14 cellular contexts compared by ENCODE assay signal in the genomic region with DNA sequence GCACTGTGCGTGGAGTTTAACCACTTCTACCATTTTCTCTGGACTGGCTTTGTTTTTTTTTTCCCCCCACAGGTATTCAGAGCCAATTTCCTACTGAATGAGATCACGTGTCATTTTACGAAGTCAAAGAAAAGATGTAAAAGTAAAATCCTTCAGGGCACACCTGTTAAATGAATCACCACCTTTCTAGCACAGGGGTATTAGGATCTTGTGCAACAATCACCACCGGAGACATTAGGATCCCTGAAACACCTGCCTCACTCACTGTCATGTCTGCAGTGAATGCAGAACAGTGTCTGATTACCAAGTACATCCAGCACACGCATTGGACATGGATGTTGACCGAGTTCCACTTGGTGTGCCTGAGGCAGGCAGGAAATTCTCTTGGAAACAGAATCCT. TPM values are rescaled to one million over a fixed set of nuclear protein-coding genes. Genes with fewer than 3 reads are reported as not detected.
DNase-seq lines count a peak whose midpoint lies in the region; ATAC-seq and TF ChIP-seq lines count a peak whose summit lies in the region.
"Had no signal": no experiment of that assay in that cellular context is flagged by ENCODE, and none has a peak within 500 bp of the region (broad histone marks: within the 10 kb centered on the region; RNA-seq: fewer than 3 reads in every experiment).

No MANE protein-coding gene starts in this region.

- intact Hi-C loops in activated B cell treated with CpG ODN at 0.5 μM for 24 hours (cut with micrococcal nuclease): no loop called here

- peaks cover 6% of the 10 kb centered on the region for H3K36me3 Mint-ChIP-seq in CD4-positive, CD25-positive, alpha-beta regulatory T cell
- H3K36me3 Mint-ChIP-seq in activated B cell treated with CpG ODN at 0.5 μM for 24 hours (ENCODE audit: low read depth): peaks cover 19% of the 10 kb centered on the region
- H3K36me3 Mint-ChIP-seq in GM23338 (ENCODE audit: low read depth): peaks cover 10% of the 10 kb centered on the region; the same call in 1 of the 3 replicates

- H3K27me3 Mint-ChIP-seq in CD4-positive, CD25-positive, alpha-beta regulatory T cell: peaks cover 4% of the 10 kb centered on the region
- no peaks in the 10 kb centered on the region for H3K27me3 Mint-ChIP-seq in activated B cell treated with CpG ODN at 0.5 μM for 24 hours
- H3K27me3 Mint-ChIP-seq in GM23338 (ENCODE audit: insufficient read depth, low read depth, poor library complexity): peaks cover 8% of the 10 kb centered on the region

- peak overlapping the region in 3 of 4 donors; percentile 20 to 53 (median 36) for H3K4me3 Mint-ChIP-seq in CD4-positive, CD25-positive, alpha-beta regulatory T cell
- H3K4me3 Mint-ChIP-seq in activated B cell treated with CpG ODN at 0.5 μM for 24 hours: peak overlapping the region; percentile 15
- no peak overlapping the region for H3K4me3 Mint-ChIP-seq in GM23338

- CTCF ChIA-PET in activated B cell treated with CpG ODN at 0.5 μM for 24 hours (lab: Charles Lee): no interaction called here

- no peak overlapping the region for H3K4me2 ChIP-seq in GM23338

- no peaks in the 10 kb centered on the region for H3K9me3 ChIP-seq in CD4-positive, CD25-positive, alpha-beta regulatory T cell (ENCODE audit: control insufficient read depth in 2 of 2, low read length in 2 of 2)
- H3K9me3 ChIP-seq: suprapubic skin had no signal

- ATAC-seq in CD4-positive, CD25-positive, alpha-beta regulatory T cell (ENCODE audit: low read depth in 2 of 2): no peak
- ATAC-seq in activated B cell treated with CpG ODN at 0.5 μM for 24 hours (ENCODE audit: low read depth) (no peak), GM23338 (no peak)
- ATAC-seq: right cardiac atrium had no signal

- H2AFZ ChIP-seq in GM23338: no peak overlapping the region

- TF ChIP-seq CTCF in activated B cell treated with CpG ODN at 0.5 μM for 24 hours (IDR thresholded peaks at IDR 0.05) (no peak), GM23338 (conservative IDR thresholded peaks at IDR 0.05; ENCODE audit: low read depth in 2 of 2) (no peak)

- H3K79me2 ChIP-seq in GM23338 (replicated peaks; ENCODE audit: insufficient read depth): peaks cover 100% of the 10 kb centered on the region

- H3K4me3 ChIP-seq in CD4-positive, CD25-positive, alpha-beta regulatory T cell (ENCODE audit: low read depth, low read length): no peak overlapping the region
- H3K4me3 ChIP-seq in GM23338: no peak overlapping the region
- H3K4me3 ChIP-seq: suprapubic skin had no signal

- peaks cover 88% of the 10 kb centered on the region for H4K20me1 ChIP-seq in GM23338 (replicated peaks; ENCODE audit: insufficient read depth)

- peaks cover 25 to 93% (median 66%) of the 10 kb centered on the region in 4 donors for H3K4me1 Mint-ChIP-seq in CD4-positive, CD25-positive, alpha-beta regulatory T cell
- H3K4me1 Mint-ChIP-seq in activated B cell treated with CpG ODN at 0.5 μM for 24 hours (peaks cover 90% of the 10 kb centered on the region), GM23338 (peaks cover 35% of the 10 kb centered on the region)

- H3K36me3 ChIP-seq in CD4-positive, CD25-positive, alpha-beta regulatory T cell (ENCODE audit: control insufficient read depth, insufficient read depth, low read length): no peaks in the 10 kb centered on the region
- no peaks in the 10 kb centered on the region for H3K36me3 ChIP-seq in GM23338 (ENCODE audit: insufficient read depth)
- H3K36me3 ChIP-seq: suprapubic skin had no signal

- H3K4me1 ChIP-seq in CD4-positive, CD25-positive, alpha-beta regulatory T cell (ENCODE audit: control insufficient read depth, insufficient read depth, low read length, poor library complexity, severe bottlenecking): peaks cover 82% of the 10 kb centered on the region
- H3K4me1 ChIP-seq in GM23338 (ENCODE audit: insufficient read depth): peaks cover 34% of the 10 kb centered on the region

- no peak for DNase-seq in CD4-positive, CD25-positive, alpha-beta regulatory T cell
- DNase-seq in NCI-H1436 (lab: John Stamatoyannopoulos, UW) (peak; percentile 20), activated B cell treated with CpG ODN at 0.5 μM for 24 hours (no peak), kidney tubule cell (ENCODE audit: low spot score) (peak; percentile 29), glomerular visceral epithelial cell (ENCODE audit: extremely low spot score) (no peak), GM23338 (ENCODE audit: low spot score) (no peak)
- no peak for DNase-seq in activated CD4-positive, alpha-beta T cell treated with anti-CD3 and anti-CD28 coated beads for 4 hours
- no peak for DNase-seq in activated CD8-positive, alpha-beta memory T cell treated with anti-CD3 and anti-CD28 coated beads, Interleukin-2, amount 50 U/mL, for 4 hours
- DNase-seq: foreskin melanocyte, kidney, NCI-H1694 treated with DMSO at 0.1 percent for 48 hours had no signal

- H3F3A ChIP-seq in GM23338 (replicated peaks; ENCODE audit: low read depth): no peaks in the 10 kb centered on the region

- no peaks in the 10 kb centered on the region for H3K9me3 Mint-ChIP-seq in CD4-positive, CD25-positive, alpha-beta regulatory T cell
- H3K9me3 Mint-ChIP-seq in activated B cell treated with CpG ODN at 0.5 μM for 24 hours (no peaks in the 10 kb centered on the region), GM23338 (no peaks in the 10 kb centered on the region; the same call in 2 of the 3 replicates)

- POLR2A ChIA-PET in activated B cell treated with CpG ODN at 0.5 μM for 24 hours (lab: Charles Lee): interaction anchor here (1.7 kb wide), 1 partner anchor 64 kb away, joined by 5 read pairs; a partner anchor contains a TSS

- no peaks in the 10 kb centered on the region for H3K27me3 ChIP-seq in CD4-positive, CD25-positive, alpha-beta regulatory T cell (ENCODE audit: control insufficient read depth, insufficient read depth, low read length)
- no peaks in the 10 kb centered on the region for H3K27me3 ChIP-seq in GM23338 (ENCODE audit: insufficient read depth)
- H3K27me3 ChIP-seq: suprapubic skin had no signal

- H3K27ac ChIP-seq in CD4-positive, CD25-positive, alpha-beta regulatory T cell (ENCODE audit: insufficient read depth, low read length, poor library complexity, severe bottlenecking): no peak overlapping the region
- no peak overlapping the region for H3K27ac ChIP-seq in GM23338 (ENCODE audit: low read depth)
- H3K27ac ChIP-seq: C4-2B, suprapubic skin had no signal

- H3K9me2 ChIP-seq in GM23338 (ENCODE audit: insufficient read depth): no peaks in the 10 kb centered on the region

- H3K27ac Mint-ChIP-seq in CD4-positive, CD25-positive, alpha-beta regulatory T cell: peak overlapping the region in 1 of 3 donors; percentile 87
- peak overlapping the region; percentile 63 for H3K27ac Mint-ChIP-seq in activated B cell treated with CpG ODN at 0.5 μM for 24 hours
- H3K27ac Mint-ChIP-seq in GM23338: no peak overlapping the region

TF ChIP-seq in GM23338, 12 proteins besides CTCF, POLR2A, EP300 and RAD21 (continues in another document):
- TF ChIP-seq JUNB (IDR thresholded peaks at IDR 0.05; ENCODE audit: unreplicated experiment) (no peak), NANOG (IDR thresholded peaks at IDR 0.05; ENCODE audit: borderline replicate concordance) (no peak), EZH2 (IDR thresholded peaks at IDR 0.05; ENCODE audit: low read depth, unreplicated experiment) (no peak), ZNF331 (CRISPR knock-in tag; IDR thresholded peaks at IDR 0.05; ENCODE audit: low read depth) (no peak)

RNA-seq across cellular contexts. Expression of a gene that starts 17.2 kb away (rescaled TPM):
- 168 TPM for total RNA-seq in CD4-positive, CD25-positive, alpha-beta regulatory T cell
- 10 to 100 TPM in 1 of 4 donors, 1 to 10 TPM in 3; 6.6 to 12.4 (median 9.3) TPM for polyA plus RNA-seq in CD4-positive, CD25-positive, alpha-beta regulatory T cell
- total RNA-seq in activated B cell treated with CpG ODN at 0.5 μM for 24 hours: 144 and 164 TPM in 2 replicates
- 63.5 and 63.8 TPM in 2 replicates for total RNA-seq in GM23338 (2014; rRNA removed; shearing (Covaris generic))
- polyA plus RNA-seq in GM23338 (2016; fragmentation: Nextera tagmentation; extraction: Ambion mirVana): 115 and 127 TPM in 2 replicates

Comparison
In these comparisons a context has a peak if more than half of its experiments do, and no peak if none do; other contexts are left out.
1. DNase-seq: peak in NCI-H1436 (single experiment) and kidney tubule cell (single experiment); none in CD4-positive, CD25-positive, alpha-beta regulatory T cell (0 of 3), activated B cell treated with CpG ODN at 0.5 μM for 24 hours (single experiment), glomerular visceral epithelial cell (single experiment), GM23338 (single experiment), activated CD4-positive, alpha-beta T cell treated with anti-CD3 and anti-CD28 coated beads for 4 hours (0 of 2) and activated CD8-positive, alpha-beta memory T cell treated with anti-CD3 and anti-CD28 coated beads, Interleukin-2, amount 50 U/mL, for 4 hours (single experiment).